Comparison of ENCODE assay signal across 8 cellular contexts in genomic region chr12:96985515-96986362, GRCh38.
DNase-seq lines count a peak whose midpoint lies in the region; ATAC-seq, FAIRE-seq and TF ChIP-seq lines count a peak whose summit lies in the region.

No MANE protein-coding gene starts in this region.

- H3K36me3 ChIP-seq in BJ (ENCODE audit: control insufficient read depth, insufficient read depth, low read length) (no peaks in the 10 kb centered on the region), kidney epithelial cell (ENCODE audit: control insufficient read depth, insufficient read depth, low read length) (no peaks in the 10 kb centered on the region)

- no peak overlapping the region for H3K27ac Mint-ChIP-seq in T-cell

- H3K27me3 ChIP-seq in BJ (ENCODE audit: control insufficient read depth, insufficient read depth, low read length) = peaks cover 4% of the 10 kb centered on the region
- H3K27me3 ChIP-seq in kidney epithelial cell (ENCODE audit: control insufficient read depth, insufficient read depth, low read length) = peaks cover 4% of the 10 kb centered on the region

- POLR2A ChIA-PET in BJ (lab: Charles Lee) = no interaction called here
- POLR2A ChIA-PET in T-cell (lab: Charles Lee) = no interaction called here

- no peaks in the 10 kb centered on the region for H3K9me3 Mint-ChIP-seq in T-cell

- H3K27me3 Mint-ChIP-seq in T-cell = peaks cover 10 to 29% of the 10 kb centered on the region in 2 donors

- peak; percentile 49 for TF ChIP-seq CTCF in BJ (IDR thresholded peaks at IDR 0.05; ENCODE audit: insufficient read depth, low read depth, low read length)
- no peak for TF ChIP-seq CTCF in kidney epithelial cell (IDR thresholded peaks at IDR 0.05; ENCODE audit: insufficient read depth, low read length, poor library complexity, severe bottlenecking)

- H3K4me3 ChIP-seq in BJ (ENCODE audit: low read depth, low read length) (peak overlapping the region; percentile 48), kidney epithelial cell (ENCODE audit: low read depth, low read length) (peak overlapping the region; percentile 35)

- H3K4me3 Mint-ChIP-seq in T-cell = peak overlapping the region; percentile 75 to 80 (median 76)

- ATAC-seq in HG03280 (IDR thresholded peaks at IDR 0.05; ENCODE audit: unreplicated experiment) (peak; percentile 78), T-cell (replicated peaks in 1 of 4) (peak; percentile 86 to 94 (median 90))

- CTCF ChIA-PET in BJ (lab: Yijun Ruan, JAX) = interaction anchor here (0.8 to 5.1 kb wide), 14 partner anchors 8 to 1412 kb away, joined by 3 to 43 read pairs (median 4); no protein-coding TSS in a partner anchor
- CTCF ChIA-PET in T-cell (lab: Charles Lee) = interaction anchor here (0.6 to 0.9 kb wide), 3 partner anchors 7 to 1414 kb away, joined by 3 to 5 read pairs (median 3); no protein-coding TSS in a partner anchor

- H3K4me1 Mint-ChIP-seq in T-cell = peaks cover 6 to 11% (median 9%) of the 10 kb centered on the region in 3 donors

- no peaks in the 10 kb centered on the region for H3K36me3 Mint-ChIP-seq in T-cell

- DNase-seq in BJ (ENCODE audit: low read depth) = no peak
- DNase-seq in GM19239 (ENCODE audit: insufficient read length, low spot score) = peak; percentile 33
- peak in 30 of 34 experiments; percentile 6 to 52 (median 29) for DNase-seq in T-cell
- DNase-seq in astrocyte of the hippocampus (ENCODE audit: low read depth, low spot score) = peak; percentile 58
- no peak for DNase-seq in kidney epithelial cell (ENCODE audit: low read depth)
- peak; percentile 47 for DNase-seq in stimulated activated CD4-positive, alpha-beta T cell treated with anti-CD3 and anti-CD28 coated beads, Interleukin-4, amount 100 ng/mL, for 1 hour
- no peak for DNase-seq in AML-193 (lab: John Stamatoyannopoulos, UW)

- no peak for FAIRE-seq in GM19239 (lab: Jason Lieb, UNC)

Comparison
In these comparisons a context has a peak if more than half of its experiments do, and no peak if none do; other contexts are left out.
1. DNase-seq: peak in GM19239 (single experiment), T-cell (30 of 34), astrocyte of the hippocampus (single experiment) and stimulated activated CD4-positive, alpha-beta T cell treated with anti-CD3 and anti-CD28 coated beads, Interleukin-4, amount 100 ng/mL, for 1 hour (single experiment); none in BJ (single experiment), kidney epithelial cell (single experiment) and AML-193 (0 of 2).